ENCODE assay signal across 20 cellular contexts in genomic region chr6:28777147-28777461, GRCh38.
DNase-seq lines count a peak whose midpoint lies in the region; ATAC-seq, FAIRE-seq and TF ChIP-seq lines count a peak whose summit lies in the region.
"Had no signal": no experiment of that assay in that cellular context is flagged by ENCODE, and none has a peak within 500 bp of the region (broad histone marks: within the 10 kb centered on the region; RNA-seq: fewer than 3 reads in every experiment).

No MANE protein-coding gene starts in this region.

- BruUV-seq in Panc1 (replicated peaks; lab: Mats Ljungman, UMichigan) = no TSS peak

- H3K9me3 Mint-ChIP-seq in natural killer cell treated with Interleukin-12 subunit alpha and Interleukin-12 subunit beta and Interleukin-15 and Interleukin-18, amount 100 ng/mL, for 72 hours = peaks cover 13% of the 10 kb centered on the region

- H3K27me3 ChIP-seq in Panc1 (ENCODE audit: control insufficient read depth, insufficient read depth, low read length) (no peaks in the 10 kb centered on the region), iPS-15b (ENCODE audit: control insufficient read depth, insufficient read depth, low read length) (peaks cover 93% of the 10 kb centered on the region)

- H3K27me3 Mint-ChIP-seq in natural killer cell treated with Interleukin-12 subunit alpha and Interleukin-12 subunit beta and Interleukin-15 and Interleukin-18, amount 100 ng/mL, for 72 hours = peaks cover 65 to 97% of the 10 kb centered on the region in 2 donors

- no peak for TF ChIP-seq POLR2A in A549 (IDR thresholded peaks at IDR 0.05; ENCODE audit: low read length)

- H3K27ac ChIP-seq in A549 (no peak overlapping the region), HEK293 (ENCODE audit: extremely low read depth, low read depth, low read length) (peak overlapping the region; percentile 81), Panc1 (ENCODE audit: low read length) (no peak overlapping the region)
- H3K27ac ChIP-seq: BLaER1 treated with 17β-estradiol and CSF1 and Interleukin-3, amounts not matched to agents 10 nM and 100 nM; HL-60; RWPE1 had no signal

- no peak for TF ChIP-seq RAD21 in A549 (conservative IDR thresholded peaks at IDR 0.05 in 1 of 2, IDR thresholded peaks at IDR 0.05 in 1 of 2)

- ATAC-seq in A549 = no peak
- no peak for ATAC-seq in Panc1
- no peak for ATAC-seq in natural killer cell treated with Interleukin-12 subunit alpha and Interleukin-12 subunit beta and Interleukin-15 and Interleukin-18, amount 100 ng/mL, for 72 hours
- no peak for ATAC-seq in HG03378 (IDR thresholded peaks at IDR 0.05; ENCODE audit: unreplicated experiment)
- ATAC-seq in stimulated activated naive CD8-positive, alpha-beta T cell treated with anti-CD3 and anti-CD28 coated beads, Interleukin-15, Interleukin-2, amounts not matched to agents 100 U/mL and 50 U/mL, for 24 hours = no peak

- in situ Hi-C loops in Panc1 (cut with HindIII; ENCODE audit: low pct_unique_long_range_greater_than_20kb, low sequenced_read_pairs) = no loop called here

- H3K27ac Mint-ChIP-seq in natural killer cell treated with Interleukin-12 subunit alpha and Interleukin-12 subunit beta and Interleukin-15 and Interleukin-18, amount 100 ng/mL, for 72 hours = no peak overlapping the region

- H3K9ac ChIP-seq in iPS-15b (ENCODE audit: low read depth, low read length) = no peak overlapping the region
- H3K9ac ChIP-seq: BLaER1 treated with 17β-estradiol and CSF1 and Interleukin-3, amounts not matched to agents 10 nM and 100 nM had no signal

- TF ChIP-seq CTCF in A549 (IDR thresholded peaks at IDR 0.05) = no peak
- no peak for TF ChIP-seq CTCF in HEK293 (tag by site-specific recombination; IDR thresholded peaks at IDR 0.05)
- TF ChIP-seq CTCF in Panc1 (IDR thresholded peaks at IDR 0.05) = no peak

- no peaks in the 10 kb centered on the region for H3K9me3 ChIP-seq in A549
- no peaks in the 10 kb centered on the region for H3K9me3 ChIP-seq in HEK293 (ENCODE audit: control insufficient read depth, insufficient read depth, low read depth, low read length)
- no peaks in the 10 kb centered on the region for H3K9me3 ChIP-seq in Panc1 (ENCODE audit: control insufficient read depth, insufficient read depth, low read depth, low read length)
- no peaks in the 10 kb centered on the region for H3K9me3 ChIP-seq in iPS-15b (ENCODE audit: control insufficient read depth, insufficient read depth, low read length)

- H3K4me1 ChIP-seq in A549 (no peaks in the 10 kb centered on the region), HEK293 (ENCODE audit: control insufficient read depth, insufficient read depth, low read length) (peaks cover 18% of the 10 kb centered on the region), Panc1 (ENCODE audit: control insufficient read depth, insufficient read depth, low read length) (peaks cover 14% of the 10 kb centered on the region), iPS-15b (ENCODE audit: control insufficient read depth, insufficient read depth, low read length) (no peaks in the 10 kb centered on the region)

- POLR2A ChIA-PET in A549 (lab: Yijun Ruan, JAX) (no interaction called here), HEK293 (lab: Yijun Ruan, JAX) (interaction anchor here (0.6 to 2.2 kb wide), 3 partner anchors 11 to 30 kb away, joined by 3 to 5 read pairs (median 4); no protein-coding TSS in a partner anchor), Panc1 (lab: Charles Lee) (no interaction called here)

- peaks cover 14 to 21% of the 10 kb centered on the region in 2 donors for H3K4me1 Mint-ChIP-seq in natural killer cell treated with Interleukin-12 subunit alpha and Interleukin-12 subunit beta and Interleukin-15 and Interleukin-18, amount 100 ng/mL, for 72 hours (ENCODE audit: low read depth in 2 of 2)

- TF ChIP-seq EP300 in A549 (IDR thresholded peaks at IDR 0.05) = no peak

- no peak overlapping the region for H3K4me3 Mint-ChIP-seq in natural killer cell treated with Interleukin-12 subunit alpha and Interleukin-12 subunit beta and Interleukin-15 and Interleukin-18, amount 100 ng/mL, for 72 hours

- peak overlapping the region; percentile 18; the same call in 1 of the 3 replicates for H3K4me2 ChIP-seq in A549

- DNase-seq in A549 (ENCODE audit: low read depth in 1 of 2, low spot score in 1 of 2) (no peak), Panc1 (ENCODE audit: low read depth, low spot score) (no peak)
- no peak for DNase-seq in natural killer cell treated with Interleukin-12 subunit alpha and Interleukin-12 subunit beta and Interleukin-15 and Interleukin-18, amount 100 ng/mL, for 72 hours (ENCODE audit: low spot score)
- DNase-seq in stimulated activated naive CD8-positive, alpha-beta T cell treated with anti-CD3 and anti-CD28 coated beads, Interleukin-15, Interleukin-2, amounts not matched to agents 100 U/mL and 50 U/mL, for 24 hours = no peak
- no peak for DNase-seq in stimulated activated naive CD4-positive, alpha-beta T cell (lab: John Stamatoyannopoulos, UW)
- DNase-seq: EL, HCEC 1CT, NCI-H1092 treated with DMSO at 0.1 percent for 48 hours, NCI-H1694, NCI-H2107, NCI-H2227 treated with DMSO at 0.1 percent for 48 hours, NCI-H526 had no signal

- no peak for FAIRE-seq in A549 (lab: Jason Lieb, UNC)
- FAIRE-seq: A204.1, HTR-8/SVneo had no signal

- intact Hi-C loops in Panc1 (cut with micrococcal nuclease; ENCODE audit: unreplicated experiment) = no loop called here

- no peak overlapping the region for H3K4me3 ChIP-seq in A549
- H3K4me3 ChIP-seq in HEK293 (ENCODE audit: low read depth, low read length) = no peak overlapping the region
- H3K4me3 ChIP-seq in Panc1 (ENCODE audit: low read depth in 2 of 2, low read length in 2 of 2) = peak overlapping the region; percentile 8 to 44; a peak in 3 of 4 replicates
- H3K4me3 ChIP-seq in iPS-15b (ENCODE audit: low read depth, low read length) = peak overlapping the region; percentile 30
- H3K4me3 ChIP-seq: BLaER1 treated with 17β-estradiol and CSF1 and Interleukin-3, amounts not matched to agents 10 nM and 100 nM had no signal

- CTCF ChIA-PET in A549 (lab: Yijun Ruan, JAX) = interaction anchor here (0.7 kb wide), 1 partner anchor 11 kb away, joined by 4 read pairs; no protein-coding TSS in a partner anchor
- CTCF ChIA-PET in HEK293 (lab: Yijun Ruan, JAX) = interaction anchor here (0.6 to 1.9 kb wide), 4 partner anchors 11 to 218 kb away, joined by 3 to 7 read pairs (median 4); no protein-coding TSS in a partner anchor
- CTCF ChIA-PET in Panc1 (lab: Charles Lee) = interaction anchor here (0.6 kb wide), 1 partner anchor 48 kb away, joined by 4 read pairs; no protein-coding TSS in a partner anchor

- 41% methylated on average over 4 of the region's 4 CpGs for WGBS in A549 (ENCODE audit: missing lambda C conversion rate)

- H3K36me3 ChIP-seq in HEK293 (ENCODE audit: control insufficient read depth in 2 of 2, insufficient read depth in 1 of 2, low read length in 2 of 2) = no peaks in the 10 kb centered on the region
- no peaks in the 10 kb centered on the region for H3K36me3 ChIP-seq in Panc1 (ENCODE audit: control insufficient read depth, insufficient read depth, low read length)
- no peaks in the 10 kb centered on the region for H3K36me3 ChIP-seq in iPS-15b (ENCODE audit: control insufficient read depth, insufficient read depth, low read length)
- H3K36me3 ChIP-seq: BLaER1 treated with 17β-estradiol and CSF1 and Interleukin-3, amounts not matched to agents 10 nM and 100 nM had no signal

- peaks cover 59% of the 10 kb centered on the region for H3K36me3 Mint-ChIP-seq in natural killer cell treated with Interleukin-12 subunit alpha and Interleukin-12 subunit beta and Interleukin-15 and Interleukin-18, amount 100 ng/mL, for 72 hours

TF ChIP-seq in A549, 52 proteins besides CTCF, POLR2A, EP300 and RAD21 (continues in another document):
- no peak for TF ChIP-seq PBX3 (IDR thresholded peaks at IDR 0.05)
- TF ChIP-seq USF2 (IDR thresholded peaks at IDR 0.05) = no peak
- TF ChIP-seq MYC (IDR thresholded peaks at IDR 0.05; ENCODE audit: borderline replicate concordance, low read length) = no peak
- no peak for TF ChIP-seq ZNF302 (CRISPR knock-in tag; IDR thresholded peaks at IDR 0.05)

TF ChIP-seq in HEK293, 187 proteins besides CTCF, POLR2A, EP300 and RAD21 (continues in another document):
- TF ChIP-seq RBAK (tag by site-specific recombination; IDR thresholded peaks at IDR 0.05) (no peak), ZNF548 (tag by site-specific recombination; IDR thresholded peaks at IDR 0.05) (no peak), ZNF2 (tag by site-specific recombination; IDR thresholded peaks at IDR 0.05) (0 out of 2 replicates have a peak, but pooled peaks have one; percentile 19), KLF17 (tag by site-specific recombination; IDR thresholded peaks at IDR 0.05) (no peak), ZNF18 (tag by site-specific recombination; IDR thresholded peaks at IDR 0.05) (no peak), KLF9 (tag by site-specific recombination; IDR thresholded peaks at IDR 0.05; ENCODE audit: low read depth) (0 out of 2 replicates have a peak, but pooled peaks have one; percentile 2), SP7 (tag by site-specific recombination; IDR thresholded peaks at IDR 0.05) (peak; percentile 41; the same call in 1 of the 2 replicates)

Comparison
In these comparisons a context has a peak if more than half of its experiments do, and no peak if none do; other contexts are left out.
1. H3K4me3 ChIP-seq: peak in Panc1 (2 of 2) and iPS-15b (single experiment); none in A549 (single experiment) and HEK293 (single experiment).